ENCODE assay signal across 8 cellular contexts in the genomic region with DNA sequence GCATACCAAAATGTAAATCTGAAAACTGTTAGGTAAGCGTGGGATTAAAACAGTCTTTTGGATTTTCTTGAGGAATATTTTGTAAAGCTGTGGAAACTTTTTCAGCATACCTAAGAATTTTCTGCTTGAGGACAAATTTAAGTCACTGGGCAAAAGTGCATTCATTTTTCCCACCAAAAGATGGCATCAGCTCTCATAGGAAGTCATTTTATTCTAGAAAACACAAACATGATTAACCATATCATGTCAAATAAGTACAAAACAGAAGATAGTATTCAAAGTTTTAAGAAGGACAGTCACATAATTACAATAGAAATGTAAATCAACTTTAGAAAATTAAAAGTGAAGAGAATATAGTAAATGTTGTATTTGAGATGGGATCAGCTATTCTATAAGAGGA.
DNase-seq lines count a peak whose midpoint lies in the region; ATAC-seq and TF ChIP-seq lines count a peak whose summit lies in the region.

No MANE protein-coding gene starts in this region.

- TF ChIP-seq CTCF in left ventricle myocardium inferior (IDR thresholded peaks at IDR 0.05; ENCODE audit: borderline replicate concordance), result peak; percentile 55
- peak in 1 of 2 donors; percentile 48 for TF ChIP-seq CTCF in right atrium auricular region (IDR thresholded peaks at IDR 0.05)
- TF ChIP-seq CTCF in RWPE1 (conservative IDR thresholded peaks at IDR 0.05; ENCODE audit: low read depth), result peak; percentile 49

- POLR2A ChIA-PET in RWPE1 (lab: Yijun Ruan, JAX; ENCODE audit: low non-redundant PET), result no interaction called here

- H3K27me3 ChIP-seq in left ventricle myocardium inferior (ENCODE audit: low read depth) (no peaks in the 10 kb centered on the region), right atrium auricular region (no peaks in the 10 kb centered on the region)

- intact Hi-C loops in left ventricle myocardium inferior (cut with micrococcal nuclease), result no loop called here

- DNase-seq in left ventricle myocardium inferior (no peak), right atrium auricular region (ENCODE audit: low spot score) (no peak), RWPE1 (ENCODE audit: low spot score) (peak; percentile 28), foreskin melanocyte (peak; percentile 21), NK-92 (lab: John Stamatoyannopoulos, UW; ENCODE audit: unreplicated experiment) (no peak)
- DNase-seq in activated CD4-positive, alpha-beta T cell treated with anti-CD3 and anti-CD28 coated beads, Interleukin-2, amount 50 U/mL, for 48 hours, result no peak
- DNase-seq in activated effector memory CD4-positive, alpha-beta T cell treated with Interleukin-2 at 50 U/mL for 16 hours, result no peak

- H3K36me3 ChIP-seq in left ventricle myocardium inferior (peaks cover 33% of the 10 kb centered on the region), right atrium auricular region (peaks cover 8% of the 10 kb centered on the region)

- no peak for ATAC-seq in GM18519 (IDR thresholded peaks at IDR 0.05; ENCODE audit: low FRiP score, unreplicated experiment)

- H3K4me3 ChIP-seq in left ventricle myocardium inferior, result no peak overlapping the region
- H3K4me3 ChIP-seq in right atrium auricular region, result no peak overlapping the region

- H3K4me1 ChIP-seq in left ventricle myocardium inferior (no peaks in the 10 kb centered on the region), right atrium auricular region (no peaks in the 10 kb centered on the region)

- H3K27ac ChIP-seq in left ventricle myocardium inferior (replicated peaks) (no peak overlapping the region), right atrium auricular region (no peak overlapping the region), RWPE1 (no peak overlapping the region)

- CTCF ChIA-PET in RWPE1 (lab: Yijun Ruan, JAX), result interaction anchor here (0.5 to 1.7 kb wide), 9 partner anchors 14 to 402 kb away, joined by 3 to 6 read pairs (median 3); no protein-coding TSS in a partner anchor

- H3K9me3 ChIP-seq in left ventricle myocardium inferior (replicated peaks), result no peaks in the 10 kb centered on the region
- no peaks in the 10 kb centered on the region for H3K9me3 ChIP-seq in right atrium auricular region

Comparison
In these comparisons a context has a peak if more than half of its experiments do, and no peak if none do; other contexts are left out.
1. DNase-seq: peak in RWPE1 (single experiment) and foreskin melanocyte (single experiment); none in left ventricle myocardium inferior (single experiment), right atrium auricular region (single experiment), activated CD4-positive, alpha-beta T cell treated with anti-CD3 and anti-CD28 coated beads, Interleukin-2, amount 50 U/mL, for 48 hours (0 of 2), activated effector memory CD4-positive, alpha-beta T cell treated with Interleukin-2 at 50 U/mL for 16 hours (single experiment) and NK-92 (single experiment).